Comparison of ENCODE assay signal across 1 cellular context in the genomic region with DNA sequence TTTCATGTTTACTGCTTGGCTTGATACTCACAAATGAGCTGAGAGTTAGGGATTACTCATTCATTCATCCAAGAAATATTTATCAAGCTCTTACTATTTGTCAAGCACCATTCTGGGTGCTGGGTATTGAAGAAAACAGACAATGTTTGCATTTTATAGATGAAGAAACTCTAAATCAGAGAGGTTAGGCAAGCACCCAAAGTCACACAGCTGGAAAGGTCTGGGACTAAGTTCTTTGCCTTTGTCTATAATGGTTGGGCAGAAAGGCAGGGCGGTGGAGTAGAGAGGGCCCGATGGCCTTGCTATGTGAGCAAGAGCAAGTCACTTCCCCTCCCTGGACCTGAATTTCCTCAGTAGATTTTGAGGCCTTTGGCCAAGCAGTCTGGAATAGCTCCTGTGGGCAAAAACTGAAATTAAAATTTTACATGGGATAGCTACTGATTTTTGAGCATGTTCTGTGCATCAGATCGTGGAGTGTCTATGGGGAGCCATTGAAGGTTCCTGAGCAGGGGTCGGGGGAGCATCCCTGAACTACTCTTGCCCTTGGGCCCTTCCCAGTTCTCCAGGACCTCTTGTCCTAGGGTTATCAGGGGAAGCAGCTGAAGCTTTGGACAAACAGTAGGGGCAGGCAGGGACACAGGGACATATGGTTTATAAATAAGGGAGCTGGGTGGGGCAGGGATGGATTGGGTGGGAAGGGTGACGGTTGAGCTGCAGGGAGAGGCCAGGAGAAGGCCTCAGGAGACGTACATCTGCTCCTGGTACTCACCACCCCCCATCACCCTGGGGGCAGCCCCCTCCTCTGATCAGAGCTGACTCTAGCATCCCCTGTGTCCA.
TF ChIP-seq lines count a peak whose summit lies in the region.

No MANE protein-coding gene starts in this region.

TF ChIP-seq in HEK293, 187 proteins besides CTCF, POLR2A, EP300 and RAD21:
- TF ChIP-seq ZNF2 (tag by site-specific recombination; IDR thresholded peaks at IDR 0.05): no peak
- peak; percentile 37; the same call in 1 of the 2 replicates for TF ChIP-seq ZNF768 (tag by site-specific recombination; IDR thresholded peaks at IDR 0.05)
